16 cellular contexts compared by ENCODE assay signal in the genomic region with DNA sequence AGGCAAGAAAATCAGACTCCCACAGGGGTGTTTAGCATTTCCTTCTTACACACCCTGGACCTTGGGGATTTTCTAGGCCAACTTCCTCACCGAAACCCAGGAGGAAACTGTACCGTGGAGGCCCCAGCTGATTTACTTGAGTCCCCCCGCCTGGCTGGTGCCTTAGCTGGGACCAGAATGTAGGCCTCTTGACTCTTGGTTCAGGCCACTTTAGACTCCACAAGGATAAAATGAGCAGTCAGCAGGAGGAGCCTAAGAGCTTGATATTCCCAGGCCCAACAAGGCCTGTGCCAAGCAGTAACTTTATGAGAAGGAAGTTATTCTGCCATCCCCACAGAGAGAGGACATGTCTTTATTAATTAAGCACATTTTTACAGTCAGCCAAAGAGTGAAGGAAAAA. TPM values are rescaled to one million over a fixed set of nuclear protein-coding genes. Genes with fewer than 3 reads are reported as not detected.
A peak's percentile ranks its signal among the peaks of the same experiment; 100 is the strongest.
DNase-seq lines count a peak whose midpoint lies in the region; ATAC-seq and TF ChIP-seq lines count a peak whose summit lies in the region.
"Had no signal": no experiment of that assay in that cellular context is flagged by ENCODE, and none has a peak within 500 bp of the region (broad histone marks: within the 10 kb centered on the region; RNA-seq: fewer than 3 reads in every experiment).

No MANE protein-coding gene starts in this region.

- H3K4me2 ChIP-seq in SK-N-SH = no peak overlapping the region

- H3K36me3 ChIP-seq in SK-N-SH (replicated peaks in 1 of 2; ENCODE audit: control insufficient read depth in 1 of 2, insufficient read depth in 2 of 2, low read length in 1 of 2) = no peaks in the 10 kb centered on the region

- no peaks in the 10 kb centered on the region for H3K9me3 Mint-ChIP-seq in activated CD8-positive, alpha-beta T cell treated with anti-CD3 and anti-CD28 coated beads, Interleukin-2, amount 10 ng/mL, durations not matched to agents 7 days and 5 days (ENCODE audit: insufficient read depth)
- H3K9me3 Mint-ChIP-seq in activated naive CD8-positive, alpha-beta T cell treated with anti-CD3 and anti-CD28 coated beads, Interleukin-2, amount 50 U/mL, for 24 hours = no peaks in the 10 kb centered on the region
- H3K9me3 Mint-ChIP-seq: activated CD4-positive, alpha-beta T cell treated with anti-CD3 and anti-CD28 coated beads, Interleukin-2, amount 10 ng/mL, durations not matched to agents 7 days and 5 days had no signal

- no peaks in the 10 kb centered on the region for H4K20me1 ChIP-seq in SK-N-SH (ENCODE audit: insufficient read depth)

- no peak for ATAC-seq in SK-N-SH treated with all-trans-retinoic acid at 6 μM for 48 hours
- ATAC-seq in activated CD8-positive, alpha-beta T cell treated with anti-CD3 and anti-CD28 coated beads, Interleukin-2, amount 10 ng/mL, durations not matched to agents 7 days and 5 days = no peak
- no peak for ATAC-seq in activated naive CD8-positive, alpha-beta T cell treated with anti-CD3 and anti-CD28 coated beads, Interleukin-2, amount 50 U/mL, for 24 hours

- H3K27ac ChIP-seq in SK-N-SH (ENCODE audit: low read depth in 2 of 2, low read length in 1 of 2) = no peak overlapping the region
- H3K27ac ChIP-seq: dorsolateral prefrontal cortex had no signal

- CTCF ChIA-PET in SK-N-SH (lab: Yijun Ruan, JAX) = interaction anchor here (0.8 to 1.1 kb wide), 4 partner anchors 39 to 104 kb away, joined by 3 read pairs; no protein-coding TSS in a partner anchor
- CTCF ChIA-PET in activated CD8-positive, alpha-beta T cell treated with anti-CD3 and anti-CD28 coated beads, Interleukin-2, amount 10 ng/mL, durations not matched to agents 7 days and 5 days (lab: Charles Lee) = interaction anchor here (0.9 to 1.2 kb wide), 3 partner anchors 22 to 94 kb away, joined by 3 to 4 read pairs (median 3); no protein-coding TSS in a partner anchor

- peaks cover 0 to 8% of the 10 kb centered on the region in 2 experiments; a peak in 1 of 4 replicates for H3K4me1 ChIP-seq in SK-N-SH (ENCODE audit: control insufficient read depth in 1 of 2, insufficient read depth in 2 of 2, low read depth in 1 of 2, low read length in 1 of 2)

- H3F3A ChIP-seq in SK-N-SH (replicated peaks; ENCODE audit: insufficient read depth) = no peaks in the 10 kb centered on the region

- H3K27me3 ChIP-seq in SK-N-SH (ENCODE audit: insufficient read depth) = no peaks in the 10 kb centered on the region

- TF ChIP-seq EP300 in SK-N-SH (IDR thresholded peaks at IDR 0.05; ENCODE audit: borderline replicate concordance in 1 of 2, low read depth in 1 of 2, low read length in 1 of 2) = no peak

- peaks cover 8% of the 10 kb centered on the region for H3K4me1 Mint-ChIP-seq in activated CD8-positive, alpha-beta T cell treated with anti-CD3 and anti-CD28 coated beads, Interleukin-2, amount 10 ng/mL, durations not matched to agents 7 days and 5 days (ENCODE audit: low read depth)
- peaks cover 2% of the 10 kb centered on the region for H3K4me1 Mint-ChIP-seq in activated naive CD8-positive, alpha-beta T cell treated with anti-CD3 and anti-CD28 coated beads, Interleukin-2, amount 50 U/mL, for 24 hours
- H3K4me1 Mint-ChIP-seq: activated CD4-positive, alpha-beta T cell treated with anti-CD3 and anti-CD28 coated beads, Interleukin-2, amount 10 ng/mL, durations not matched to agents 7 days and 5 days had no signal

- peak; percentile 26 for TF ChIP-seq RAD21 in SK-N-SH (IDR thresholded peaks at IDR 0.05; ENCODE audit: low read length)

- POLR2A ChIA-PET in SK-N-SH (lab: Yijun Ruan, JAX) = no interaction called here
- POLR2A ChIA-PET in activated CD8-positive, alpha-beta T cell treated with anti-CD3 and anti-CD28 coated beads, Interleukin-2, amount 10 ng/mL, durations not matched to agents 7 days and 5 days (lab: Charles Lee) = no interaction called here

- TF ChIP-seq CTCF in SK-N-SH (IDR thresholded peaks at IDR 0.05) (no peak), retinal pigment epithelial cell (conservative IDR thresholded peaks at IDR 0.05; ENCODE audit: low read depth, low read length) (peak; percentile 34)

- H3K4me3 ChIP-seq in SK-N-SH (ENCODE audit: low read depth in 2 of 2, low read length in 1 of 2) (no peak overlapping the region), retinal pigment epithelial cell (ENCODE audit: low read length) (no peak overlapping the region)
- H3K4me3 ChIP-seq: dorsolateral prefrontal cortex, lung had no signal

- H3K9ac ChIP-seq in SK-N-SH = no peak overlapping the region

- no peak overlapping the region for H3K27ac Mint-ChIP-seq in activated CD8-positive, alpha-beta T cell treated with anti-CD3 and anti-CD28 coated beads, Interleukin-2, amount 10 ng/mL, durations not matched to agents 7 days and 5 days
- H3K27ac Mint-ChIP-seq in activated naive CD8-positive, alpha-beta T cell treated with anti-CD3 and anti-CD28 coated beads, Interleukin-2, amount 50 U/mL, for 24 hours = no peak overlapping the region
- H3K27ac Mint-ChIP-seq: activated CD4-positive, alpha-beta T cell treated with anti-CD3 and anti-CD28 coated beads, Interleukin-2, amount 10 ng/mL, durations not matched to agents 7 days and 5 days had no signal

- no peaks in the 10 kb centered on the region for H3K79me2 ChIP-seq in SK-N-SH (ENCODE audit: insufficient read depth)

- DNase-seq in SK-N-SH = no peak
- DNase-seq in RPMI7951 (ENCODE audit: low read depth) = peak; percentile 15
- DNase-seq in fibroblast of peridontal ligament (ENCODE audit: extremely low read depth) = peak; percentile 63
- DNase-seq in retinal pigment epithelial cell (ENCODE audit: low read depth) = no peak
- DNase-seq in activated CD4-positive, alpha-beta T cell treated with anti-CD3 and anti-CD28 coated beads, Interleukin-2, amount 50 U/mL, for 1 hour = no peak
- DNase-seq in activated CD8-positive, alpha-beta T cell treated with anti-CD3 and anti-CD28 coated beads, Interleukin-2, amount 10 ng/mL, durations not matched to agents 7 days and 5 days = no peak
- DNase-seq in activated naive CD8-positive, alpha-beta T cell treated with anti-CD3 and anti-CD28 coated beads, Interleukin-2, amount 50 U/mL, for 24 hours = no peak
- DNase-seq: activated CD4-positive, alpha-beta T cell treated with anti-CD3 and anti-CD28 coated beads, Interleukin-2, amount 10 ng/mL, durations not matched to agents 7 days and 5 days; AML-193; anterior cingulate cortex; dorsolateral prefrontal cortex; NCI-H2029 treated with DMSO at 0.1 percent for 48 hours; NCI-H774; T1000 had no signal

- H3K27me3 Mint-ChIP-seq in activated CD8-positive, alpha-beta T cell treated with anti-CD3 and anti-CD28 coated beads, Interleukin-2, amount 10 ng/mL, durations not matched to agents 7 days and 5 days (ENCODE audit: low read depth) = no peaks in the 10 kb centered on the region
- peaks cover 2% of the 10 kb centered on the region for H3K27me3 Mint-ChIP-seq in activated naive CD8-positive, alpha-beta T cell treated with anti-CD3 and anti-CD28 coated beads, Interleukin-2, amount 50 U/mL, for 24 hours

- WGBS in SK-N-SH (ENCODE audit: low lambda C conversion rate) = 68% methylated on average over 3 of the region's 3 CpGs

- H3K9me3 ChIP-seq in SK-N-SH = no peaks in the 10 kb centered on the region

- H3K4me3 Mint-ChIP-seq in activated CD8-positive, alpha-beta T cell treated with anti-CD3 and anti-CD28 coated beads, Interleukin-2, amount 10 ng/mL, durations not matched to agents 7 days and 5 days = no peak overlapping the region
- no peak overlapping the region for H3K4me3 Mint-ChIP-seq in activated naive CD8-positive, alpha-beta T cell treated with anti-CD3 and anti-CD28 coated beads, Interleukin-2, amount 50 U/mL, for 24 hours
- H3K4me3 Mint-ChIP-seq: activated CD4-positive, alpha-beta T cell treated with anti-CD3 and anti-CD28 coated beads, Interleukin-2, amount 10 ng/mL, durations not matched to agents 7 days and 5 days had no signal

- no peaks in the 10 kb centered on the region for H3K9me2 ChIP-seq in SK-N-SH

- no peaks in the 10 kb centered on the region for H3K36me3 Mint-ChIP-seq in activated CD8-positive, alpha-beta T cell treated with anti-CD3 and anti-CD28 coated beads, Interleukin-2, amount 10 ng/mL, durations not matched to agents 7 days and 5 days (ENCODE audit: low read depth)
- H3K36me3 Mint-ChIP-seq in activated naive CD8-positive, alpha-beta T cell treated with anti-CD3 and anti-CD28 coated beads, Interleukin-2, amount 50 U/mL, for 24 hours (ENCODE audit: low read depth) = no peaks in the 10 kb centered on the region

- no peak overlapping the region for H2AFZ ChIP-seq in SK-N-SH (ENCODE audit: low read depth)

TF ChIP-seq in SK-N-SH, 30 proteins besides CTCF, POLR2A, EP300 and RAD21:
- no peak for TF ChIP-seq SIN3A (IDR thresholded peaks at IDR 0.05; ENCODE audit: borderline replicate concordance, low read depth, low read length)
- TF ChIP-seq SMC3 (IDR thresholded peaks at IDR 0.05; ENCODE audit: low read depth, low read length) = peak; percentile 14; the same call in 1 of the 2 replicates

TF ChIP-seq in SK-N-SH treated with all-trans-retinoic acid at 6 μM for 48 hours, 23 proteins besides CTCF, POLR2A, EP300 and RAD21 (continues in another document):
- no peak for TF ChIP-seq CSDC2 (CRISPR knock-in tag; IDR thresholded peaks at IDR 0.05)
- TF ChIP-seq, protein P1, sequence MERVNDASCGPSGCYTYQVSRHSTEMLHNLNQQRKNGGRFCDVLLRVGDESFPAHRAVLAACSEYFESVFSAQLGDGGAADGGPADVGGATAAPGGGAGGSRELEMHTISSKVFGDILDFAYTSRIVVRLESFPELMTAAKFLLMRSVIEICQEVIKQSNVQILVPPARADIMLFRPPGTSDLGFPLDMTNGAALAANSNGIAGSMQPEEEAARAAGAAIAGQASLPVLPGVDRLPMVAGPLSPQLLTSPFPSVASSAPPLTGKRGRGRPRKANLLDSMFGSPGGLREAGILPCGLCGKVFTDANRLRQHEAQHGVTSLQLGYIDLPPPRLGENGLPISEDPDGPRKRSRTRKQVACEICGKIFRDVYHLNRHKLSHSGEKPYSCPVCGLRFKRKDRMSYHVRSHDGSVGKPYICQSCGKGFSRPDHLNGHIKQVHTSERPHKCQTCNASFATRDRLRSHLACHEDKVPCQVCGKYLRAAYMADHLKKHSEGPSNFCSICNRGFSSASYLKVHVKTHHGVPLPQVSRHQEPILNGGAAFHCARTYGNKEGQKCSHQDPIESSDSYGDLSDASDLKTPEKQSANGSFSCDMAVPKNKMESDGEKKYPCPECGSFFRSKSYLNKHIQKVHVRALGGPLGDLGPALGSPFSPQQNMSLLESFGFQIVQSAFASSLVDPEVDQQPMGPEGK (CRISPR knock-in tag; IDR thresholded peaks at IDR 0.05; ENCODE audit: borderline replicate concordance) = no peak

RNA-seq across cellular contexts. Expression of a gene that starts 4.6 kb away (rescaled TPM):
- polyA plus RNA-seq in SK-N-SH (2012; rRNA removed) = 12.7 and 14.0 TPM in 2 replicates
- polyA plus RNA-seq in SK-N-SH (2012; cell fraction: cytosol; rRNA removed) = 7.1 and 10.1 TPM in 2 replicates
- polyA plus RNA-seq in SK-N-SH (2012; cell fraction: nucleus; rRNA removed) = 25.3 and 26.2 TPM in 2 replicates
- total RNA-seq in RPMI7951 (2014; rRNA removed; shearing (Covaris generic)) = 4.2 and 6.2 TPM in 2 replicates
- total RNA-seq in activated CD8-positive, alpha-beta T cell treated with anti-CD3 and anti-CD28 coated beads, Interleukin-2, amount 10 ng/mL, durations not matched to agents 7 days and 5 days = 10 to 100 TPM; 29.5 TPM

RNA-seq across cellular contexts. Expression of a gene that starts 32.7 kb away (rescaled TPM):
- not detected in 2 replicates for polyA plus RNA-seq in SK-N-SH (2012; rRNA removed)
- not detected in 2 replicates for polyA plus RNA-seq in SK-N-SH (2012; cell fraction: cytosol; rRNA removed)
- not detected in 2 replicates for polyA plus RNA-seq in SK-N-SH (2012; cell fraction: nucleus; rRNA removed)
- total RNA-seq in RPMI7951 (2014; rRNA removed; shearing (Covaris generic)) = not detected in 2 replicates
- not detected for total RNA-seq in activated CD8-positive, alpha-beta T cell treated with anti-CD3 and anti-CD28 coated beads, Interleukin-2, amount 10 ng/mL, durations not matched to agents 7 days and 5 days
- total RNA-seq: activated CD4-positive, alpha-beta T cell treated with anti-CD3 and anti-CD28 coated beads, Interleukin-2, amount 10 ng/mL, durations not matched to agents 7 days and 5 days; lung had no signal
- polyA plus RNA-seq: lung had no signal

Comparison
In these comparisons a context has a peak if more than half of its experiments do, and no peak if none do; other contexts are left out.
1. DNase-seq: peak in RPMI7951 (single experiment) and fibroblast of peridontal ligament (single experiment); none in SK-N-SH (single experiment), retinal pigment epithelial cell (single experiment), activated CD4-positive, alpha-beta T cell treated with anti-CD3 and anti-CD28 coated beads, Interleukin-2, amount 50 U/mL, for 1 hour (single experiment), activated CD8-positive, alpha-beta T cell treated with anti-CD3 and anti-CD28 coated beads, Interleukin-2, amount 10 ng/mL, durations not matched to agents 7 days and 5 days (single experiment) and activated naive CD8-positive, alpha-beta T cell treated with anti-CD3 and anti-CD28 coated beads, Interleukin-2, amount 50 U/mL, for 24 hours (single experiment).